1 cellular context compared by ENCODE assay signal in the genomic region with DNA sequence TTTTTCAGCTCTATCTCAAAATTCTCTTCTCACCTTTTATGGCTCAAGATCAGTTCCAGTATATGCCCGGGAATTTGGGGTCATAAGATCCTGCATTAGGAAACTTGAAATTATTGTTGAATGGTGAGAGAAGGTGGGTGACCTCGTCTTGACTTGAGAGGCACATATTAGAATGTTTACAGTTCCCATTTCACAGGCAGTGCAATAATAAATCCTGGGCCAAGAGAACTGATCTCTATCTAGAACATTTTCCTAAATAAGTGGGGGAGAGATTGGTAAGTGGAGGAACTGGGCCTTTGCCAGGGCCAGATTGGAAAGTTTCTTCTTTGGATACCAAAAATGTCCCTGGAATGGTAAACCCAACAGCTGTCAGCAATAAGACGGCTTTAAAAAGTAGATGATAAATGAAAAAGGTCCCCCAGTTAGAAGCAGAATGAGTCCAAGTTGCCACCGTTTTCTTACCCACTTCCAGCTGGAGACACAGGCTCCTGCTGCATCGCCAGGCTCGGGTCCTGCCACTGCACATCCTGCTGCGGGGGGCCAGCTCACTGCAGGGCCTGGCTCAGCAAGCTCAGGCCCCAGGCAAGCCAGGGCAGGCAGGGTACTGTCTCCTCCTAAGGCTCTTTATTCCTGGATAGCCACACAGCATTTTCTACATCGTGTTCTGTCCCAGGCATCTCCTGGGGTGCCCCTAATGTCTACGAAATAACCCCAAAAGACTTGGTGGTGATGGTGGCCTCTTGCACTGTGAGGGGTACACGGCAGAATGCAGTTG.
TF ChIP-seq lines count a peak whose summit lies in the region.

No MANE protein-coding gene starts in this region.

TF ChIP-seq in endothelial cell of umbilical vein, 7 proteins besides CTCF, POLR2A, EP300 and RAD21 (continued from another document):
- TF ChIP-seq GATA2 (IDR thresholded peaks at IDR 0.05; ENCODE audit: insufficient read depth, insufficient read length, low read depth, low read length) (no peak), EZH2 (IDR thresholded peaks at IDR 0.05; ENCODE audit: borderline replicate concordance, low read depth, low read length, severe bottlenecking) (no peak), POLR2AphosphoS5 (IDR thresholded peaks at IDR 0.05; ENCODE audit: insufficient read depth, low read depth, low read length) (no peak), FOS (IDR thresholded peaks at IDR 0.05; ENCODE audit: borderline replicate concordance, insufficient read depth, low read length) (no peak)
- TF ChIP-seq, protein P1, sequence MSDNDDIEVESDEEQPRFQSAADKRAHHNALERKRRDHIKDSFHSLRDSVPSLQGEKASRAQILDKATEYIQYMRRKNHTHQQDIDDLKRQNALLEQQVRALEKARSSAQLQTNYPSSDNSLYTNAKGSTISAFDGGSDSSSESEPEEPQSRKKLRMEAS (IDR thresholded peaks at IDR 0.05; ENCODE audit: insufficient read depth, insufficient read length), result no peak
